In the genomic region with DNA sequence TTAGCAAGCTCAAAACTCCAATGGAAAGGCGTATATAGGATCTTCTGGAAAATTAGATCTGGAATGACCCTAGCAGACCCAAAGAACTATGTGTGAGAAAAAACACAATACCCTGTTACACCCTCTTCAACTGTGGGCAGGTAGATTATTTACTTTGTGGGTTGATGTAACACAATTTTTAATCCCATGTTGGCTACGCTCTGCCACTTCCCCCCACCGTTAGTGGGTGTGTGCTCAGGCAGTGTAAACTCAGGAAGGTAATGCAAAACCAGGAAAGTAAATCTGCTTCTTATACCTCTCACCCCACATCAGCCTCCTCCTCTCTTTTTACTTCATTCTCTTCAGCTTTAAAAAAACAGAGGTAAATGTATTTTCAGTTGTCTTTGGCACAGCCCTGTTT, we compare ENCODE assay signal across 1 cellular context. TPM values are rescaled to one million over a fixed set of nuclear protein-coding genes. Genes with fewer than 3 reads are reported as not detected.
"Had no signal": no experiment of that assay in that cellular context is flagged by ENCODE, and none has a peak within 500 bp of the region (broad histone marks: within the 10 kb centered on the region; RNA-seq: fewer than 3 reads in every experiment).

No MANE protein-coding gene starts in this region.

RNA-seq across cellular contexts. Expression of gene NUDT4B, which starts 23.7 kb away (rescaled TPM):
- total RNA-seq: MCF 10A had no signal
